21 cellular contexts compared by ENCODE assay signal in genomic region chr7:157989611-157990010, GRCh38.
A peak's percentile ranks its signal among the peaks of the same experiment; 100 is the strongest.
DNase-seq lines count a peak whose midpoint lies in the region; ATAC-seq, FAIRE-seq and TF ChIP-seq lines count a peak whose summit lies in the region.
"Had no signal": no experiment of that assay in that cellular context is flagged by ENCODE, and none has a peak within 500 bp of the region (broad histone marks: within the 10 kb centered on the region; RNA-seq: fewer than 3 reads in every experiment).

No MANE protein-coding gene starts in this region.

- no peaks in the 10 kb centered on the region for H3F3A ChIP-seq in neural progenitor cell (ENCODE audit: low read depth)

- FAIRE-seq in kidney (lab: Jason Lieb, UNC): no peak
- FAIRE-seq: A549, GM12891, H54 had no signal

- H3K4me3 ChIP-seq in kidney (ENCODE audit: low read length in 2 of 2) (no peak overlapping the region), neural progenitor cell (no peak overlapping the region), vagina (no peak overlapping the region)
- H3K4me3 ChIP-seq: A549; BLaER1 treated with 17β-estradiol and CSF1 and Interleukin-3, amounts not matched to agents 10 nM and 100 nM had no signal

- DNase-seq in CD14-positive monocyte (ENCODE audit: low spot score) (peak; percentile 27), kidney (peak; percentile 66), neural progenitor cell (ENCODE audit: low spot score) (no peak), MCF 10A (ENCODE audit: unreplicated experiment) (no peak), vagina (ENCODE audit: extremely low spot score in 2 of 2) (no peak)
- DNase-seq: 8988T; ACHN; AML-193; BE2C; Calu3; CD4-positive, alpha-beta memory T cell; COR-L47; DMS53; GF-D8; GOT3; HCEC 1CT had no signal

- no peaks in the 10 kb centered on the region for H3K36me3 ChIP-seq in kidney (ENCODE audit: control insufficient read depth in 1 of 2, insufficient read depth in 2 of 2, low read length in 2 of 2)
- no peaks in the 10 kb centered on the region for H3K36me3 ChIP-seq in neural progenitor cell
- H3K36me3 ChIP-seq in vagina: no peaks in the 10 kb centered on the region
- H3K36me3 ChIP-seq: BE2C; BLaER1 treated with 17β-estradiol and CSF1 and Interleukin-3, amounts not matched to agents 10 nM and 100 nM had no signal

- H3K27ac ChIP-seq in kidney (ENCODE audit: low read depth in 2 of 2, low read length in 2 of 2): no peak overlapping the region
- H3K27ac ChIP-seq in neural progenitor cell: no peak overlapping the region
- no peak overlapping the region for H3K27ac ChIP-seq in vagina
- H3K27ac ChIP-seq: A549; BLaER1 treated with 17β-estradiol and CSF1 and Interleukin-3, amounts not matched to agents 10 nM and 100 nM had no signal

- no TSS peak for BruUV-seq in MCF 10A (replicated peaks; lab: Mats Ljungman, UMichigan)

- H3K4me1 Mint-ChIP-seq in CD14-positive monocyte (no peaks in the 10 kb centered on the region), neural progenitor cell (peaks cover 45% of the 10 kb centered on the region), MCF 10A (ENCODE audit: insufficient read depth, unreplicated experiment) (no peaks in the 10 kb centered on the region)

- H3K4me2 ChIP-seq in neural progenitor cell: no peak overlapping the region
- H3K4me2 ChIP-seq: A549 had no signal

- H3K4me1 ChIP-seq in kidney (ENCODE audit: control insufficient read depth in 1 of 2, insufficient read depth in 1 of 2, low read depth in 1 of 2, low read length in 2 of 2): no peaks in the 10 kb centered on the region
- peaks cover 3% of the 10 kb centered on the region for H3K4me1 ChIP-seq in neural progenitor cell
- H3K4me1 ChIP-seq in vagina: no peaks in the 10 kb centered on the region
- H3K4me1 ChIP-seq: A549, BE2C had no signal

- no peaks in the 10 kb centered on the region for H4K20me1 ChIP-seq in neural progenitor cell (ENCODE audit: low read depth)
- H4K20me1 ChIP-seq: BLaER1 treated with 17β-estradiol and CSF1 and Interleukin-3, amounts not matched to agents 10 nM and 100 nM had no signal

- POLR2A ChIA-PET in MCF 10A (lab: Yijun Ruan, JAX): no interaction called here

- ATAC-seq in GM18502 (IDR thresholded peaks at IDR 0.05; ENCODE audit: poor library complexity, unreplicated experiment): no peak
- ATAC-seq: A549 had no signal

- no peaks in the 10 kb centered on the region for H3K36me3 Mint-ChIP-seq in CD14-positive monocyte
- no peaks in the 10 kb centered on the region for H3K36me3 Mint-ChIP-seq in neural progenitor cell
- peaks cover 13% of the 10 kb centered on the region for H3K36me3 Mint-ChIP-seq in MCF 10A (ENCODE audit: insufficient read depth, unreplicated experiment)
- H3K36me3 Mint-ChIP-seq: CD4-positive, alpha-beta memory T cell had no signal

- no peak for TF ChIP-seq POLR2A in vagina (IDR thresholded peaks at IDR 0.05)

- H3K27me3 ChIP-seq in neural progenitor cell (no peaks in the 10 kb centered on the region), vagina (no peaks in the 10 kb centered on the region)
- H3K27me3 ChIP-seq: BE2C; BLaER1 treated with 17β-estradiol and CSF1 and Interleukin-3, amounts not matched to agents 10 nM and 100 nM had no signal

- H3K9me3 ChIP-seq in kidney (ENCODE audit: control insufficient read depth in 1 of 2, low read length in 2 of 2) (no peaks in the 10 kb centered on the region), neural progenitor cell (ENCODE audit: low read depth) (no peaks in the 10 kb centered on the region), vagina (no peaks in the 10 kb centered on the region)
- H3K9me3 ChIP-seq: A549; BE2C; BLaER1 treated with 17β-estradiol and CSF1 and Interleukin-3, amounts not matched to agents 10 nM and 100 nM had no signal

- H3K4me3 Mint-ChIP-seq in CD14-positive monocyte (no peak overlapping the region), neural progenitor cell (no peak overlapping the region), MCF 10A (ENCODE audit: unreplicated experiment) (no peak overlapping the region)
- H3K4me3 Mint-ChIP-seq: CD4-positive, alpha-beta memory T cell had no signal

- H3K9me3 Mint-ChIP-seq in CD14-positive monocyte (peaks cover 0 to 2% (median 0%) of the 10 kb centered on the region in 7 donors), neural progenitor cell (no peaks in the 10 kb centered on the region), MCF 10A (ENCODE audit: unreplicated experiment) (no peaks in the 10 kb centered on the region)

- TF ChIP-seq CTCF in CD14-positive monocyte (IDR thresholded peaks at IDR 0.05): no peak
- no peak for TF ChIP-seq CTCF in kidney (IDR thresholded peaks at IDR 0.05; ENCODE audit: borderline replicate concordance, extremely low read depth, insufficient read depth)
- no peak for TF ChIP-seq CTCF in neural progenitor cell (IDR thresholded peaks at IDR 0.05)
- TF ChIP-seq CTCF in MCF 10A (IDR thresholded peaks at IDR 0.05; ENCODE audit: unreplicated experiment): no peak
- TF ChIP-seq CTCF in vagina (IDR thresholded peaks at IDR 0.05): no peak

- H2AFZ ChIP-seq in neural progenitor cell (replicated peaks): no peak overlapping the region

- intact Hi-C loops in CD14-positive monocyte (cut with micrococcal nuclease) (no loop called here), kidney (cut with DNase I) (no loop called here), MCF 10A (cut with micrococcal nuclease) (no loop called here), vagina (cut with DNase I) (no loop called here)

- no peaks in the 10 kb centered on the region for H3K79me2 ChIP-seq in neural progenitor cell (ENCODE audit: low read depth)

- H3K27me3 Mint-ChIP-seq in CD14-positive monocyte (ENCODE audit: low read depth in 3 of 3) (peaks cover 1 to 7% (median 7%) of the 10 kb centered on the region in 3 donors), neural progenitor cell (ENCODE audit: insufficient read depth, low read depth) (peaks cover 7% of the 10 kb centered on the region), MCF 10A (ENCODE audit: insufficient read depth, unreplicated experiment) (no peaks in the 10 kb centered on the region)

- CTCF ChIA-PET in MCF 10A (lab: Yijun Ruan, JAX): interaction anchor here (0.8 kb wide), 1 partner anchor 115 kb away, joined by 3 read pairs; no protein-coding TSS in a partner anchor

- H3K27ac Mint-ChIP-seq in CD14-positive monocyte (no peak overlapping the region), neural progenitor cell (peak overlapping the region; percentile 25), MCF 10A (ENCODE audit: low read depth, unreplicated experiment) (no peak overlapping the region)
- H3K27ac Mint-ChIP-seq: CD4-positive, alpha-beta memory T cell had no signal

- H3K9ac ChIP-seq in kidney (ENCODE audit: low read length in 2 of 2): no peak overlapping the region
- H3K9ac ChIP-seq in neural progenitor cell: no peak overlapping the region
- H3K9ac ChIP-seq: BLaER1 treated with 17β-estradiol and CSF1 and Interleukin-3, amounts not matched to agents 10 nM and 100 nM had no signal

Comparison
In these comparisons a context has a peak if more than half of its experiments do, and no peak if none do; other contexts are left out.
1. DNase-seq: peak in CD14-positive monocyte (single experiment) and kidney (single experiment); none in neural progenitor cell (single experiment), MCF 10A (single experiment) and vagina (0 of 2).